13 cellular contexts compared by ENCODE assay signal in the genomic region with DNA sequence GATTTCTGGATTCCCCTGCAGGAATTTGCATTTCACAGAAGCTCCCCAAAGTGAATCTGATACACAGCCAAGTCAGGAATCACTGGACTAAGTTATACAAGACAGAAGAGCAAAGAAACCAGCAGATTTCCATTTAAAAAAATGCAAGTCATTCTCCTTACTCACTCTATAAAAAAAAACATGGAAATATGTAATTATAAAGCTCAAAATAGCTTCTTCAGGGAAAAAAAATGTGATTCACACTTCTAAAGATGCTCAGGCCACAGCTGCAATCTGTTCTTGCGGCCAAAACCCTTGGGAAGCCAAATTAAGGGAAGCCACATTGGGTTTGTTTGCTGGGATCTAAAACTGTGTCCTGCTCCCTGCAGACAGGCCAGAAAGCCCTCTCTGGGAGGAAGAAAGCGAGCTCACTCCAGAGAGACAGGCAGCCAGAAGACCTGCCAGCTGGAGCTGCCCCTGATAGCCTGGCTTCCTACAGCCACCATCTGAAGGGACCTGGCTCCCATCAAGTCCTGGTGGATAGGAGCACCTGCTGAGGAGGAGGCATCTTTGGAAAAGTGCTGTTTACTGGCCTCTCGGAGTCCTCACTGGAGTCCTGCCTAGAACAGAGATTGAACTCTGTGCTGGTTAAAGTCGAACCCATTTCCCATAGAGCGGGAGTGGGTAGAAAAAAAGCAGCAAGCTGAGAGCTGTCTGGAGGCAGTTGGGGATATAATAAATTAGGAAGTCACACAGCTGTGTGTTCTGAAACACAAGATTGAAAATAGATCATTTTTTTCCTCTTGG.
A peak's percentile ranks its signal among the peaks of the same experiment; 100 is the strongest.
DNase-seq lines count a peak whose midpoint lies in the region; ATAC-seq and TF ChIP-seq lines count a peak whose summit lies in the region.
"Had no signal": no experiment of that assay in that cellular context is flagged by ENCODE, and none has a peak within 500 bp of the region (broad histone marks: within the 10 kb centered on the region; RNA-seq: fewer than 3 reads in every experiment).

No MANE protein-coding gene starts in this region.

- no peak for ATAC-seq in activated T-helper 17 cell treated with anti-CD3 and anti-CD28 coated beads, Interleukin-2, amount 50 U/mL, for 72 hours (replicated peaks)
- no peak for ATAC-seq in GM21529 (IDR thresholded peaks at IDR 0.05; ENCODE audit: unreplicated experiment)
- ATAC-seq in GM21576 (IDR thresholded peaks at IDR 0.05; ENCODE audit: unreplicated experiment), result no peak
- no peak for ATAC-seq in GM18858 (IDR thresholded peaks at IDR 0.05; ENCODE audit: unreplicated experiment)

- peaks cover 4% of the 10 kb centered on the region for H3K9me3 Mint-ChIP-seq in activated T-helper 17 cell treated with anti-CD3 and anti-CD28 coated beads, Interleukin-2, amount 50 U/mL, for 72 hours
- H3K9me3 Mint-ChIP-seq: CD8-positive, alpha-beta memory T cell; nephron had no signal

- H3K4me1 Mint-ChIP-seq in activated T-helper 17 cell treated with anti-CD3 and anti-CD28 coated beads, Interleukin-2, amount 50 U/mL, for 72 hours, result peaks cover 37% of the 10 kb centered on the region

- TF ChIP-seq CTCF in AG10803 (conservative IDR thresholded peaks at IDR 0.05; ENCODE audit: low read length), result no peak
- TF ChIP-seq CTCF in fibroblast of the aortic adventitia (IDR thresholded peaks at IDR 0.05; ENCODE audit: insufficient read depth, low read length), result no peak

- H3K36me3 Mint-ChIP-seq in activated T-helper 17 cell treated with anti-CD3 and anti-CD28 coated beads, Interleukin-2, amount 50 U/mL, for 72 hours (ENCODE audit: low read depth), result peaks cover 74% of the 10 kb centered on the region

- H3K4me3 ChIP-seq in AG10803 (ENCODE audit: low read length) (no peak overlapping the region), fibroblast of the aortic adventitia (ENCODE audit: low read depth, low read length) (no peak overlapping the region)
- H3K4me3 ChIP-seq: cardiac muscle cell had no signal

- peak; percentile 81 for DNase-seq in AG10803 (ENCODE audit: low read depth)
- DNase-seq in fibroblast of the aortic adventitia (ENCODE audit: low read depth), result peak; percentile 65
- peak; percentile 30 for DNase-seq in pons (ENCODE audit: low spot score)
- DNase-seq in stimulated activated CD4-positive, alpha-beta T cell treated with anti-CD3 and anti-CD28 coated beads, Interleukin-4, amount 100 ng/mL, for 1 hour, result no peak
- DNase-seq: CD8-positive, alpha-beta memory T cell; MM.1S; NCI-H748 treated with DMSO at 0.1 percent for 48 hours had no signal

- H3K27ac Mint-ChIP-seq in activated T-helper 17 cell treated with anti-CD3 and anti-CD28 coated beads, Interleukin-2, amount 50 U/mL, for 72 hours, result peak overlapping the region; percentile 61
- H3K27ac Mint-ChIP-seq: nephron had no signal

- H3K4me3 Mint-ChIP-seq in activated T-helper 17 cell treated with anti-CD3 and anti-CD28 coated beads, Interleukin-2, amount 50 U/mL, for 72 hours, result no peak overlapping the region
- H3K4me3 Mint-ChIP-seq: CD8-positive, alpha-beta memory T cell; nephron had no signal

- no peaks in the 10 kb centered on the region for H3K27me3 Mint-ChIP-seq in activated T-helper 17 cell treated with anti-CD3 and anti-CD28 coated beads, Interleukin-2, amount 50 U/mL, for 72 hours
- H3K27me3 Mint-ChIP-seq: CD8-positive, alpha-beta memory T cell had no signal
